18 cellular contexts compared by ENCODE assay signal in the genomic region with DNA sequence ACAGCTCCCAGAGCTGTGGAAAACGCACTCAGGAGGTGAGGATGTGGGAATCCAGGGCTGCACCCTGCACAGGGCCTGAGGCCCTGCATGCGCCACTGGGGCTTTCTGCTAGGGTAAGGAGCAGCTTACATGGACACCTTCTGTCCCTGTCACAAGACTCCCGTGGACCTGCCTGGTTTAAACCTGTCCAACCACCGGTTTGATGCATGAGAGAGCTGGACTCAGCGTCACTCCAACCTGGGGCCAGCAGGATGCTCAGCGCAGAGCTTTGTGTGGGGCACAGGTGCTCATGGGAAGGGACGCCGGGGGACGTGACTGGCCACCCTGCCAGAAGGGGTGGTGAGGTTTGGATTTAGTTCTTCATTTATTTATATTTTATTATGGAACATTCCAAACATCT. TPM values are rescaled to one million over a fixed set of nuclear protein-coding genes. Genes with fewer than 3 reads are reported as not detected.
A peak's percentile ranks its signal among the peaks of the same experiment; 100 is the strongest.
DNase-seq lines count a peak whose midpoint lies in the region; ATAC-seq and TF ChIP-seq lines count a peak whose summit lies in the region.
"Had no signal": no experiment of that assay in that cellular context is flagged by ENCODE, and none has a peak within 500 bp of the region (broad histone marks: within the 10 kb centered on the region; RNA-seq: fewer than 3 reads in every experiment).

No MANE protein-coding gene starts in this region.

- peak overlapping the region; percentile 22 for H3K27ac Mint-ChIP-seq in glutamatergic neuron (ENCODE audit: unreplicated experiment)
- H3K27ac Mint-ChIP-seq: GM23338 had no signal

- H3K27me3 Mint-ChIP-seq in glutamatergic neuron (ENCODE audit: unreplicated experiment), result peaks cover 2% of the 10 kb centered on the region

- H3K4me3 ChIP-seq in left ventricle myocardium inferior, result no peak overlapping the region
- H3K4me3 ChIP-seq in right cardiac atrium (ENCODE audit: low read length), result no peak overlapping the region
- H3K4me3 ChIP-seq: GM12878, GM23338 had no signal

- TF ChIP-seq CTCF in left ventricle myocardium inferior (IDR thresholded peaks at IDR 0.05; ENCODE audit: borderline replicate concordance) (no peak), glutamatergic neuron (IDR thresholded peaks at IDR 0.05; ENCODE audit: partially characterized antibody, unreplicated experiment) (no peak)

- no peak overlapping the region for H3K4me3 Mint-ChIP-seq in glutamatergic neuron (ENCODE audit: unreplicated experiment)
- H3K4me3 Mint-ChIP-seq: GM23338 had no signal

- H3K9me3 Mint-ChIP-seq in glutamatergic neuron (ENCODE audit: unreplicated experiment), result peaks cover 2% of the 10 kb centered on the region
- H3K9me3 Mint-ChIP-seq: GM23338 had no signal

- intact Hi-C loops in left ventricle myocardium inferior (cut with micrococcal nuclease) (no loop called here), right cardiac atrium (cut with DNase I) (no loop called here), posterior vena cava (cut with DNase I) (no loop called here)

- WGBS in right cardiac atrium, result 89% methylated on average over 9 of the region's 9 CpGs

- DNase-seq in left ventricle myocardium inferior, result peak; percentile 8
- DNase-seq in right cardiac atrium, result no peak
- DNase-seq in glutamatergic neuron, result no peak
- peak; percentile 52 for DNase-seq in posterior vena cava (ENCODE audit: low spot score)
- no peak for DNase-seq in hepatic stellate cell (ENCODE audit: low spot score)
- no peak for DNase-seq in NAMALWA (ENCODE audit: low spot score)
- DNase-seq in kidney glomerular epithelial cell (lab: John Stamatoyannopoulos, UW), result no peak
- DNase-seq: DMS 273 treated with DMSO at 0.1 percent for 48 hours, GDM1, KG1, NCI-H1436 treated with DMSO at 0.1 percent for 48 hours, NCI-H2081, NCI-H510A, NCI-H82, PC-3 had no signal

- H3K36me3 Mint-ChIP-seq in glutamatergic neuron (ENCODE audit: unreplicated experiment), result no peaks in the 10 kb centered on the region

- no peaks in the 10 kb centered on the region for H3K9me3 ChIP-seq in left ventricle myocardium inferior (replicated peaks)
- H3K9me3 ChIP-seq in right cardiac atrium (ENCODE audit: control insufficient read depth, low read length), result no peaks in the 10 kb centered on the region

- no peak overlapping the region for H3K27ac ChIP-seq in left ventricle myocardium inferior (replicated peaks)
- H3K27ac ChIP-seq in right cardiac atrium (ENCODE audit: low read length), result no peak overlapping the region
- H3K27ac ChIP-seq: C4-2B had no signal

- peaks cover 7% of the 10 kb centered on the region for H3K4me1 ChIP-seq in left ventricle myocardium inferior
- no peaks in the 10 kb centered on the region for H3K4me1 ChIP-seq in right cardiac atrium (ENCODE audit: control insufficient read depth, insufficient read depth, low read length)

- no peak for ATAC-seq in right cardiac atrium
- ATAC-seq: GM12878, GM23338, PC-3 had no signal

- no peaks in the 10 kb centered on the region for H3K36me3 ChIP-seq in left ventricle myocardium inferior

- H3K4me1 Mint-ChIP-seq in glutamatergic neuron (ENCODE audit: low read depth, unreplicated experiment), result peaks cover 3% of the 10 kb centered on the region

- H3K27me3 ChIP-seq in left ventricle myocardium inferior (ENCODE audit: low read depth) (peaks cover 68% of the 10 kb centered on the region), right cardiac atrium (ENCODE audit: control insufficient read depth, insufficient read depth) (no peaks in the 10 kb centered on the region)

RNA-seq across cellular contexts. Expression of a gene that starts 24.2 kb away (rescaled TPM):
- 1.0 TPM for total RNA-seq in left ventricle myocardium inferior
- total RNA-seq in right cardiac atrium, result 1 to 10 TPM in 3 of 4 donors, under 1 TPM in 1; 0.86 to 1.9 (median 1.3) TPM
- 0.59 TPM for polyA plus RNA-seq in right cardiac atrium
- 2.4 TPM for total RNA-seq in glutamatergic neuron (ENCODE audit: unreplicated experiment)
- under 1 TPM; 0.79 to 1.00 TPM for total RNA-seq in posterior vena cava

Comparison
In these comparisons a context has a peak if more than half of its experiments do, and no peak if none do; other contexts are left out.
1. DNase-seq: peak in left ventricle myocardium inferior (single experiment) and posterior vena cava (single experiment); none in right cardiac atrium (0 of 3), glutamatergic neuron (single experiment), hepatic stellate cell (single experiment), NAMALWA (single experiment) and kidney glomerular epithelial cell (single experiment).